ENCODE assay signal across 28 cellular contexts in genomic region chr5:113031132-113031531, GRCh38. TPM values are rescaled to one million over a fixed set of nuclear protein-coding genes. Genes with fewer than 3 reads are reported as not detected.
DNase-seq lines count a peak whose midpoint lies in the region; ATAC-seq, FAIRE-seq and TF ChIP-seq lines count a peak whose summit lies in the region.
"Had no signal": no experiment of that assay in that cellular context is flagged by ENCODE, and none has a peak within 500 bp of the region (broad histone marks: within the 10 kb centered on the region; RNA-seq: fewer than 3 reads in every experiment).

No MANE protein-coding gene starts in this region.

- WGBS in GM12878 (ENCODE audit: insufficient coverage, insufficient replicate concordance, low lambda C conversion rate, missing lambda C conversion rate) = 69% methylated on average over 8 of the region's 8 CpGs
- WGBS in smooth muscle cell (ENCODE audit: low lambda C conversion rate) = 17% methylated on average over 8 of the region's 8 CpGs

- ATAC-seq in activated naive CD4-positive, alpha-beta T cell treated with anti-CD3 and anti-CD28 coated beads, Interleukin-2, amount 50 U/mL, for 72 hours = no peak
- ATAC-seq in GM12878 (no peak), GM18511 (IDR thresholded peaks at IDR 0.05; ENCODE audit: unreplicated experiment) (no peak), HG03039 (IDR thresholded peaks at IDR 0.05; ENCODE audit: unreplicated experiment) (no peak)
- ATAC-seq: stimulated activated naive CD8-positive, alpha-beta T cell treated with anti-CD3 and anti-CD28 coated beads, Interleukin-15, Interleukin-2, amounts not matched to agents 100 U/mL and 50 U/mL, for 24 hours; T-cell had no signal

- TF ChIP-seq RAD21 in GM12878 (IDR thresholded peaks at IDR 0.05; ENCODE audit: insufficient read depth, low read depth, low read length) = no peak

- no peak for FAIRE-seq in GM12878 (lab: Jason Lieb, UNC)
- FAIRE-seq: RCC 7860 had no signal

- RAD21 ChIA-PET in GM12878 (lab: Charles Lee; ENCODE audit: unreplicated experiment) = no interaction called here

- peaks cover 7% of the 10 kb centered on the region for H3K36me3 Mint-ChIP-seq in activated naive CD4-positive, alpha-beta T cell treated with anti-CD3 and anti-CD28 coated beads, Interleukin-2, amount 50 U/mL, for 24 hours
- H3K36me3 Mint-ChIP-seq in activated naive CD4-positive, alpha-beta T cell treated with anti-CD3 and anti-CD28 coated beads, Interleukin-2, amount 50 U/mL, for 72 hours = peaks cover 9 to 11% of the 10 kb centered on the region in 2 donors

- intact Hi-C loops in GM12878 (cut with micrococcal nuclease; ENCODE audit: unreplicated experiment) = no loop called here

- no peak overlapping the region for H3K4me3 ChIP-seq in GM12878
- H3K4me3 ChIP-seq in smooth muscle cell = no peak overlapping the region
- H3K4me3 ChIP-seq: lung, MG63, testis had no signal

- no peak overlapping the region for H3K27ac ChIP-seq in GM12878 (ENCODE audit: control insufficient read depth, insufficient read depth)
- H3K27ac ChIP-seq in smooth muscle cell (ENCODE audit: low read depth) = peak overlapping the region; percentile 94
- H3K27ac ChIP-seq: testis had no signal

- no peak overlapping the region for H2AFZ ChIP-seq in GM12878 (ENCODE audit: control insufficient read depth, low read depth, low read length)
- H2AFZ ChIP-seq in smooth muscle cell (ENCODE audit: low read depth) = no peak overlapping the region

- H3K36me3 ChIP-seq in GM12878 (ENCODE audit: control insufficient read depth in 2 of 2, insufficient read depth in 2 of 2, low read length in 1 of 2) (peaks cover 0 to 3% of the 10 kb centered on the region in 2 experiments; a peak in 3 of 4 replicates), smooth muscle cell (ENCODE audit: low read depth) (no peaks in the 10 kb centered on the region)

- H3K4me3 Mint-ChIP-seq in activated naive CD4-positive, alpha-beta T cell treated with anti-CD3 and anti-CD28 coated beads, Interleukin-2, amount 50 U/mL, for 24 hours = no peak overlapping the region
- H3K4me3 Mint-ChIP-seq: activated naive CD8-positive, alpha-beta T cell treated with anti-CD3 and anti-CD28 coated beads for 36 hours; CD4-positive, alpha-beta memory T cell; dendritic cell treated with granulocyte-macrophage colony-stimulating factor and Interleukin-4, amounts not matched to agents 40 ng/mL and 50 ng/mL, for 4 days; T-cell had no signal

- H3K4me2 ChIP-seq in GM12878 (ENCODE audit: control insufficient read depth, insufficient read depth) (no peak overlapping the region), smooth muscle cell (peak overlapping the region; percentile 56)

- BruUV-seq in GM12878 (replicated peaks; lab: Mats Ljungman, UMichigan) = TSS peak; percentile 13

- H3K9me3 Mint-ChIP-seq in activated naive CD4-positive, alpha-beta T cell treated with anti-CD3 and anti-CD28 coated beads, Interleukin-2, amount 50 U/mL, for 24 hours = no peaks in the 10 kb centered on the region
- H3K9me3 Mint-ChIP-seq in activated naive CD4-positive, alpha-beta T cell treated with anti-CD3 and anti-CD28 coated beads, Interleukin-2, amount 50 U/mL, for 72 hours = no peaks in the 10 kb centered on the region
- H3K9me3 Mint-ChIP-seq: activated naive CD8-positive, alpha-beta T cell treated with anti-CD3 and anti-CD28 coated beads for 36 hours; activated T-helper 2 cell treated with anti-CD3 and anti-CD28 coated beads, Interferon-gamma antibody, Interleukin-2, Interleukin-4, amounts not matched to agents 10 μg/mL and 5 μg/mL and 100 μg/mL, durations not matched to agents 14 hours and 24 hours and 36 hours; dendritic cell treated with granulocyte-macrophage colony-stimulating factor and Interleukin-4, amounts not matched to agents 40 ng/mL and 50 ng/mL, for 4 days; T-cell had no signal

- SMC1A ChIA-PET in GM12878 (lab: Charles Lee; ENCODE audit: uncharacterized antibody, unreplicated experiment) = no interaction called here

- H3K4me1 ChIP-seq in GM12878 (ENCODE audit: control insufficient read depth, insufficient read depth, low read length) = no peaks in the 10 kb centered on the region
- H3K4me1 ChIP-seq in smooth muscle cell (ENCODE audit: low read depth) = peaks cover 37% of the 10 kb centered on the region

- no peak for TF ChIP-seq POLR2A in GM12878 (IDR thresholded peaks at IDR 0.05; ENCODE audit: low read depth, low read length)

- H3K79me2 ChIP-seq in GM12878 (ENCODE audit: control insufficient read depth, insufficient read depth, low read length) = no peaks in the 10 kb centered on the region
- H3K79me2 ChIP-seq in smooth muscle cell (ENCODE audit: low read depth) = no peaks in the 10 kb centered on the region

- TF ChIP-seq EP300 in GM12878 (IDR thresholded peaks at IDR 0.05; ENCODE audit: borderline replicate concordance in 1 of 2, control insufficient read depth in 1 of 2, low read depth in 2 of 2, low read length in 2 of 2) = no peak

- H3K9me3 ChIP-seq in GM12878 (replicated peaks; ENCODE audit: control insufficient read depth, insufficient read depth, low read length) = no peaks in the 10 kb centered on the region
- H3K9me3 ChIP-seq in smooth muscle cell (replicated peaks; ENCODE audit: low read depth) = no peaks in the 10 kb centered on the region
- H3K9me3 ChIP-seq: MG63, testis had no signal

- peak overlapping the region; percentile 38 for H3K27ac Mint-ChIP-seq in activated naive CD4-positive, alpha-beta T cell treated with anti-CD3 and anti-CD28 coated beads, Interleukin-2, amount 50 U/mL, for 24 hours
- H3K27ac Mint-ChIP-seq in activated naive CD4-positive, alpha-beta T cell treated with anti-CD3 and anti-CD28 coated beads, Interleukin-2, amount 50 U/mL, for 72 hours = peak overlapping the region in 1 of 2 donors; percentile 6
- H3K27ac Mint-ChIP-seq: activated naive CD8-positive, alpha-beta T cell treated with anti-CD3 and anti-CD28 coated beads for 36 hours; activated T-helper 2 cell treated with anti-CD3 and anti-CD28 coated beads, Interferon-gamma antibody, Interleukin-2, Interleukin-4, amounts not matched to agents 10 μg/mL and 5 μg/mL and 100 μg/mL, durations not matched to agents 14 hours and 24 hours and 36 hours; dendritic cell treated with granulocyte-macrophage colony-stimulating factor and Interleukin-4, amounts not matched to agents 40 ng/mL and 50 ng/mL, for 4 days had no signal

- no peaks in the 10 kb centered on the region for H3K27me3 Mint-ChIP-seq in activated naive CD4-positive, alpha-beta T cell treated with anti-CD3 and anti-CD28 coated beads, Interleukin-2, amount 50 U/mL, for 24 hours
- H3K27me3 Mint-ChIP-seq: activated naive CD8-positive, alpha-beta T cell treated with anti-CD3 and anti-CD28 coated beads for 36 hours; CD4-positive, alpha-beta memory T cell; dendritic cell treated with granulocyte-macrophage colony-stimulating factor and Interleukin-4, amounts not matched to agents 40 ng/mL and 50 ng/mL, for 4 days; T-cell had no signal

- no peaks in the 10 kb centered on the region for H3K4me1 Mint-ChIP-seq in activated naive CD4-positive, alpha-beta T cell treated with anti-CD3 and anti-CD28 coated beads, Interleukin-2, amount 50 U/mL, for 24 hours
- H3K4me1 Mint-ChIP-seq: activated naive CD8-positive, alpha-beta T cell treated with anti-CD3 and anti-CD28 coated beads for 36 hours had no signal

- H3F3A ChIP-seq in smooth muscle cell (ENCODE audit: low read depth) = peaks cover 21% of the 10 kb centered on the region

- DNase-seq in activated naive CD4-positive, alpha-beta T cell treated with anti-CD3 and anti-CD28 coated beads, Interleukin-2, amount 50 U/mL, for 72 hours (ENCODE audit: low spot score in 2 of 2) = no peak
- DNase-seq in GM12878 (ENCODE audit: low read depth, low spot score) (no peak), iPS-NIHi7 (ENCODE audit: extremely low spot score) (peak; percentile 57), smooth muscle cell (lab: John Stamatoyannopoulos, UW; ENCODE audit: unreplicated experiment) (no peak)
- no peak for DNase-seq in stimulated activated CD4-positive, alpha-beta T cell treated with anti-CD3 and anti-CD28 coated beads, Interleukin-4, amount 100 ng/mL, for 1 hour
- DNase-seq: 8988T; activated CD4-positive, alpha-beta T cell treated with anti-CD3 and anti-CD28 coated beads, Interleukin-2, amount 50 U/mL, for 4 hours; activated naive CD8-positive, alpha-beta T cell treated with anti-CD3 and anti-CD28 coated beads for 36 hours; aorta; CD4-positive, alpha-beta memory T cell; central memory CD4-positive, alpha-beta T cell; H7; KBM-7; MG63; NCI-H2029; NCI-H2227 treated with DMSO at 0.1 percent for 48 hours; NCI-H69; nucleus accumbens; stimulated activated naive CD8-positive, alpha-beta T cell treated with anti-CD3 and anti-CD28 coated beads, Interleukin-15, Interleukin-2, amounts not matched to agents 100 U/mL and 50 U/mL, for 24 hours; T-cell; testis had no signal

- in situ Hi-C loops in GM12878 (cut with MboI) = no loop called here

- no peaks in the 10 kb centered on the region for H3K27me3 ChIP-seq in GM12878 (replicated peaks in 1 of 2; ENCODE audit: control insufficient read depth in 2 of 2, insufficient read depth in 2 of 2, low read length in 1 of 2)
- H3K27me3 ChIP-seq in smooth muscle cell (ENCODE audit: low read depth) = no peaks in the 10 kb centered on the region
- H3K27me3 ChIP-seq: MG63, testis had no signal

- CTCF ChIA-PET in GM12878 (lab: Yijun Ruan, JAX) = interaction anchor here (0.9 to 1.6 kb wide), 3 partner anchors 35 to 183 kb away, joined by 3 to 5 read pairs (median 3); no protein-coding TSS in a partner anchor

- no peaks in the 10 kb centered on the region for H4K20me1 ChIP-seq in GM12878 (ENCODE audit: control insufficient read depth, insufficient read depth)
- H4K20me1 ChIP-seq in smooth muscle cell (ENCODE audit: low read depth) = no peaks in the 10 kb centered on the region

- TF ChIP-seq CTCF in GM12878 (IDR thresholded peaks at IDR 0.05 in 2 of 3, conservative IDR thresholded peaks at IDR 0.05 in 1 of 3; ENCODE audit: control insufficient read depth in 2 of 3, extremely low read depth in 1 of 3, insufficient read depth in 1 of 3, low read depth in 3 of 3, low read length in 3 of 3) (no peak), smooth muscle cell (IDR thresholded peaks at IDR 0.05; ENCODE audit: borderline replicate concordance, insufficient read depth, poor library complexity, severe bottlenecking) (no peak)

- H3K9ac ChIP-seq in GM12878 (ENCODE audit: control insufficient read depth, insufficient read depth, low read length) (no peak overlapping the region), smooth muscle cell (ENCODE audit: low read depth) (peak overlapping the region; percentile 27)

- POLR2A ChIA-PET in GM12878 (lab: Charles Lee) = interaction anchor here (0.6 kb wide), 1 partner anchor 244 kb away, joined by 3 read pairs; no protein-coding TSS in a partner anchor

RNA-seq across cellular contexts. Expression of gene DCP2, which starts 54.5 kb away (rescaled TPM):
- total RNA-seq in activated naive CD4-positive, alpha-beta T cell treated with anti-CD3 and anti-CD28 coated beads, Interleukin-2, amount 50 U/mL, for 72 hours = 100 to 1,000 TPM in 1 of 2 donors, 10 to 100 TPM in 1; 82.8 to 136 TPM
- 124 and 133 TPM in 2 replicates for total RNA-seq in GM12878 (2013; cell fraction: nucleolus; rRNA removed)
- total RNA-seq in GM12878 (2014; rRNA removed) (49.6 and 51.7 TPM in 2 replicates), GM12878 (2014; rRNA removed; fragmentation: Illumina TruSeq; extraction: Trizol) (59.3 and 61.8 TPM in 2 replicates), GM12878 (2021) (81.6 and 82.2 TPM in 2 replicates), smooth muscle cell (32.1 and 35.3 TPM in 2 replicates)
- 21.7 TPM for polyA plus RNA-seq in GM12878 (2011; ENCODE audit: low read depth)
- polyA plus RNA-seq in GM12878 (2011; rRNA removed) (34.7 and 51.7 TPM in 2 replicates), GM12878 (2014; fragmentation: Illumina TruSeq; extraction: Trizol) (43.8 and 54.2 TPM in 2 replicates), GM12878 (2014; fragmentation: Nextera tagmentation; extraction: Ambion mirVana) (10 to 100 TPM; 23.4 to 25.3 TPM), GM12878 (2014; rRNA removed) (30.6 and 34.6 TPM in 2 replicates), GM12878 (2016; fragmentation: Nextera tagmentation; extraction: Ambion mirVana) (10 to 100 TPM; 51.0 to 55.1 TPM), smooth muscle cell (11.6 and 13.3 TPM in 2 replicates)
- 20.5 and 25.7 TPM in 2 replicates for polyA plus RNA-seq in GM12878 (2011; cell fraction: cytosol; rRNA removed)
- 16.9 and 19.4 TPM in 2 replicates for polyA plus RNA-seq in GM12878 (2011; cell fraction: nucleus; rRNA removed)
- polyA plus RNA-seq in GM12878 (2012) = 25.6 and 28.8 TPM in 2 replicates
- polyA minus RNA-seq in GM12878 (2011; rRNA and poly(A)+ RNA removed) = 57.8 and 67.6 TPM in 2 replicates
- polyA minus RNA-seq in GM12878 (2011; cell fraction: cytosol; rRNA and poly(A)+ RNA removed) = 18.4 and 18.5 TPM in 2 replicates
- 50.8 and 62.6 TPM in 2 replicates for polyA minus RNA-seq in GM12878 (2011; cell fraction: nucleus; rRNA and poly(A)+ RNA removed)
